12 cellular contexts compared by ENCODE assay signal in the genomic region with DNA sequence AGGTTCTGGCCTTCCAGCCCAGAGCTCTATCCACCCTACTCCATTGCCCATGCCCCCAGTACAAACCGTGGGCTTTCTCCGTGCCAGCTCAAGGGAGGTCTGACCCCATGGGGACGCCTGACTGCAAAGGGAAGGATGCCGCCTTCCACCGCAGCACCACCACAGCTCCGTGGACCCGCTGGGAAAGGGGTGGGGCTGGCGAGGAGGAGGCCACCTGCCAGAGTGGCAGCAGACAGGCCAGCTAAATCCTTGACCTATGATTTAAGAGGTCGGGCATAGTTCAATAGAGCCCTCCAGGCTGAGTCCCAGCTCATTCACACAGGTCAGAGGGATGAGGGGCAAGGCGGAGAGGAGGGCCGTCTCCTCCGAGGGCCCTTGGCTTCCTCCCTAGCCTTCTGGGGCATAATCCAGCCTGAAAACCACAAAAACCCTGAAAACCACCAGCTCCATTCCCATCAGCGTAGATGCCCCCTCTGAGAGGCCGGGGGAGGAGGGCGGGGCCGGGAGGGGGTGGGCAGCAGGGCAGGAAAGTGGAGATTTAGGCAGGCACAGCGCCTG. TPM values are rescaled to one million over a fixed set of nuclear protein-coding genes. Genes with fewer than 3 reads are reported as not detected.
DNase-seq lines count a peak whose midpoint lies in the region; ATAC-seq and TF ChIP-seq lines count a peak whose summit lies in the region.
"Had no signal": no experiment of that assay in that cellular context is flagged by ENCODE, and none has a peak within 500 bp of the region (broad histone marks: within the 10 kb centered on the region; RNA-seq: fewer than 3 reads in every experiment).

No MANE protein-coding gene starts in this region.

- H3K4me1 Mint-ChIP-seq in neural crest cell = peaks cover 47% of the 10 kb centered on the region

- H3K4me1 ChIP-seq in left ventricle myocardium inferior (peaks cover 16% of the 10 kb centered on the region), ectodermal cell (ENCODE audit: control insufficient read depth, insufficient read depth, low read length) (peaks cover 34% of the 10 kb centered on the region)

- whole genome bisulfite sequencing in ectodermal cell, 2 experiments = 1% methylated on average over 17 of the region's 17 CpGs

- peak overlapping the region; percentile 92 for H3K27ac Mint-ChIP-seq in neural crest cell (ENCODE audit: unreplicated experiment)
- H3K27ac Mint-ChIP-seq: activated T-helper 2 cell treated with anti-CD3 and anti-CD28 coated beads, Interferon-gamma antibody, Interleukin-2, Interleukin-4, amounts not matched to agents 10 μg/mL and 5 μg/mL and 100 μg/mL, durations not matched to agents 14 hours and 24 hours and 36 hours had no signal

- TF ChIP-seq CTCF in left ventricle myocardium inferior (IDR thresholded peaks at IDR 0.05; ENCODE audit: borderline replicate concordance) (no peak), neural crest cell (conservative IDR thresholded peaks at IDR 0.05) (no peak)

- peak overlapping the region; percentile 85 for H3K4me3 Mint-ChIP-seq in neural crest cell

- H3K4me3 ChIP-seq in left ventricle myocardium inferior (peak overlapping the region; percentile 59), ectodermal cell (ENCODE audit: insufficient read depth, low read depth, low read length) (peak overlapping the region; percentile 32)

- no peaks in the 10 kb centered on the region for H3K9me3 Mint-ChIP-seq in neural crest cell
- H3K9me3 Mint-ChIP-seq: activated T-helper 2 cell treated with anti-CD3 and anti-CD28 coated beads, Interferon-gamma antibody, Interleukin-2, Interleukin-4, amounts not matched to agents 10 μg/mL and 5 μg/mL and 100 μg/mL, durations not matched to agents 14 hours and 24 hours and 36 hours had no signal

- H3K36me3 Mint-ChIP-seq in neural crest cell (ENCODE audit: low read depth) = no peaks in the 10 kb centered on the region

- DNase-seq in left ventricle myocardium inferior = no peak
- DNase-seq in left ventricle myocardium superior = no peak
- DNase-seq in neural crest cell (ENCODE audit: low read depth, low spot score) = no peak
- DNase-seq in NCI-H2227 treated with DMSO at 0.1 percent for 48 hours (lab: John Stamatoyannopoulos, UW) = no peak
- no peak for DNase-seq in HuH-7.5 (ENCODE audit: low spot score)
- DNase-seq: DND-41, NCI-H1930, transverse colon had no signal

- no peaks in the 10 kb centered on the region for H3K9me3 ChIP-seq in left ventricle myocardium inferior (replicated peaks)
- no peaks in the 10 kb centered on the region for H3K9me3 ChIP-seq in ectodermal cell (ENCODE audit: control insufficient read depth, low read length)
- H3K9me3 ChIP-seq: transverse colon had no signal

- ATAC-seq in left ventricle myocardium superior (no peak), GM21526 (IDR thresholded peaks at IDR 0.05; ENCODE audit: low FRiP score, unreplicated experiment) (no peak), GM21825 (IDR thresholded peaks at IDR 0.05; ENCODE audit: unreplicated experiment) (no peak)

- H3K27ac ChIP-seq in left ventricle myocardium inferior (replicated peaks) (no peak overlapping the region), ectodermal cell (ENCODE audit: insufficient read depth, low read depth, low read length, poor library complexity, severe bottlenecking) (peak overlapping the region; percentile 91)
- H3K27ac ChIP-seq: transverse colon had no signal

- H3K36me3 ChIP-seq in left ventricle myocardium inferior (no peaks in the 10 kb centered on the region), ectodermal cell (ENCODE audit: control insufficient read depth, insufficient read depth, low read length) (no peaks in the 10 kb centered on the region)
- H3K36me3 ChIP-seq: transverse colon had no signal

- H3K27me3 ChIP-seq in left ventricle myocardium inferior (ENCODE audit: low read depth) (peaks cover 83% of the 10 kb centered on the region), ectodermal cell (ENCODE audit: control insufficient read depth, insufficient read depth, low read length, poor library complexity, severe bottlenecking) (peaks cover 5% of the 10 kb centered on the region)

- peaks cover 5% of the 10 kb centered on the region for H3K27me3 Mint-ChIP-seq in neural crest cell (ENCODE audit: low read depth)

- intact Hi-C loops in left ventricle myocardium inferior (cut with micrococcal nuclease) = no loop called here
- intact Hi-C loops in left ventricle myocardium superior (cut with micrococcal nuclease) = no loop called here

RNA-seq across cellular contexts. Expression of gene FIGNL2, which starts 14.9 kb away (rescaled TPM):
- total RNA-seq in left ventricle myocardium inferior = 0.30 TPM
- total RNA-seq in left ventricle myocardium superior = 0.35 TPM
- 46.8 TPM for polyA plus RNA-seq in ectodermal cell (2013, experiment 1 of 4)
- polyA plus RNA-seq in ectodermal cell (2013, experiment 2 of 4) = 50.3 TPM
- 41.4 TPM for polyA plus RNA-seq in ectodermal cell (2013, experiment 3 of 4)
- polyA plus RNA-seq in ectodermal cell (2013, experiment 4 of 4) = 43.2 TPM
- 38.0 and 39.7 TPM in 2 replicates for total RNA-seq in neural crest cell
- total RNA-seq: transverse colon had no signal

RNA-seq across cellular contexts. Expression of gene ANKRD33, which starts 24.5 kb away (rescaled TPM):
- total RNA-seq in left ventricle myocardium inferior (not detected), left ventricle myocardium superior (not detected), neural crest cell (not detected in 2 replicates)
- polyA plus RNA-seq in ectodermal cell (2013, experiment 1 of 4) = 0.17 TPM
- polyA plus RNA-seq in ectodermal cell (2013, experiment 2 of 4) = 0.30 TPM
- polyA plus RNA-seq in ectodermal cell (2013, experiment 3 of 4) = 0.64 TPM
- polyA plus RNA-seq in ectodermal cell (2013, experiment 4 of 4) = 0.36 TPM
- total RNA-seq: activated T-helper 2 cell treated with anti-CD3 and anti-CD28 coated beads, Interferon-gamma antibody, Interleukin-2, Interleukin-4, amounts not matched to agents 10 μg/mL and 5 μg/mL and 100 μg/mL, durations not matched to agents 14 hours and 24 hours and 36 hours; transverse colon had no signal

RNA-seq across cellular contexts. Expression of gene ACVRL1, which starts 43.9 kb away (rescaled TPM):
- 36.9 TPM for total RNA-seq in left ventricle myocardium inferior
- 31.7 TPM for total RNA-seq in left ventricle myocardium superior
- polyA plus RNA-seq in ectodermal cell (2013, experiment 1 of 4) = 0.87 TPM
- polyA plus RNA-seq in ectodermal cell (2013, experiment 2 of 4) = 0.28 TPM
- polyA plus RNA-seq in ectodermal cell (2013, experiment 3 of 4) = 0.59 TPM
- polyA plus RNA-seq in ectodermal cell (2013, experiment 4 of 4) = 0.61 TPM
- total RNA-seq in neural crest cell = 0.14 and 0.49 TPM in 2 replicates
- total RNA-seq: activated T-helper 2 cell treated with anti-CD3 and anti-CD28 coated beads, Interferon-gamma antibody, Interleukin-2, Interleukin-4, amounts not matched to agents 10 μg/mL and 5 μg/mL and 100 μg/mL, durations not matched to agents 14 hours and 24 hours and 36 hours had no signal

Comparison
In these comparisons a context has a peak if more than half of its experiments do, and no peak if none do; other contexts are left out.
1. RNA of gene FIGNL2, which starts 14.9 kb away (total RNA-seq): 38.0 to 39.7 TPM in neural crest cell; 0.35 TPM in left ventricle myocardium superior (single experiment) and 0.30 TPM in left ventricle myocardium inferior (single experiment); every median in the first group is over 10 times any median in the second.
2. RNA of gene ACVRL1, which starts 43.9 kb away (total RNA-seq): 36.9 TPM in left ventricle myocardium inferior (single experiment) and 31.7 TPM in left ventricle myocardium superior (single experiment); 0.14 to 0.49 TPM in neural crest cell; every median in the first group is over 10 times any median in the second.